ENCODE assay signal across 25 cellular contexts in genomic region chr18:56843241-56843640, GRCh38.
"Had no signal": no experiment of that assay in that cellular context is flagged by ENCODE, and none has a peak within 500 bp of the region (broad histone marks: within the 10 kb centered on the region; RNA-seq: fewer than 3 reads in every experiment).

No MANE protein-coding gene starts in this region.

- DNase-seq: activated B cell treated with CpG ODN at 0.5 μM for 24 hours; activated CD4-positive, alpha-beta memory T cell treated with anti-CD3 and anti-CD28 coated beads for 36 hours; activated CD4-positive, alpha-beta T cell treated with anti-CD3 and anti-CD28 coated beads for 4 hours; activated CD4-positive, alpha-beta T cell treated with anti-CD3 and anti-CD28 coated beads, Interleukin-2, amount 10 ng/mL, durations not matched to agents 24 days and 14 days; activated CD4-positive, alpha-beta T cell treated with anti-CD3 and anti-CD28 coated beads, Interleukin-2, amount 50 U/mL, for 1 hour; activated CD4-positive, alpha-beta T cell treated with anti-CD3 and anti-CD28 coated beads, Interleukin-2, amount 50 U/mL, for 4 hours; activated CD4-positive, CD25-positive, alpha-beta regulatory T cell treated with anti-CD3 and anti-CD28 coated beads, Interleukin-2, amount 50 U/mL, for 72 hours; activated CD8-positive, alpha-beta memory T cell treated with anti-CD3 and anti-CD28 coated beads, Interleukin-2, amount 50 U/mL, for 48 hours; activated CD8-positive, alpha-beta T cell treated with anti-CD3 and anti-CD28 coated beads for 36 hours; activated effector memory CD4-positive, alpha-beta T cell treated with Interleukin-2 at 50 U/mL for 16 hours; activated gamma-delta T cell; activated naive CD4-positive, alpha-beta T cell treated with anti-CD3 and anti-CD28 coated beads, Interleukin-2, amount 10 ng/mL, durations not matched to agents 7 days and 5 days; activated naive CD4-positive, alpha-beta T cell treated with Interleukin-2 at 50 U/mL for 16 hours; activated naive CD8-positive, alpha-beta T cell treated with anti-CD3 and anti-CD28 coated beads, Interleukin-2, amount 10 ng/mL, durations not matched to agents 7 days and 5 days; activated naive CD8-positive, alpha-beta T cell treated with anti-CD3 and anti-CD28 coated beads, Interleukin-2, amount 50 U/mL, for 24 hours; activated T-cell treated with anti-CD3 and anti-CD28 coated beads, Interleukin-2, amount 50 U/mL, for 24 hours; activated T-cell treated with anti-CD3 and anti-CD28 coated beads, Interleukin-2, amount 50 U/mL, for 48 hours; amygdala; anterior cingulate cortex; caudate nucleus; cerebellar nuclear complex; T-helper 2 cell; T-helper 9 cell had no signal

- FAIRE-seq: bronchial epithelial cell, TTC549 had no signal
